In the genomic region with DNA sequence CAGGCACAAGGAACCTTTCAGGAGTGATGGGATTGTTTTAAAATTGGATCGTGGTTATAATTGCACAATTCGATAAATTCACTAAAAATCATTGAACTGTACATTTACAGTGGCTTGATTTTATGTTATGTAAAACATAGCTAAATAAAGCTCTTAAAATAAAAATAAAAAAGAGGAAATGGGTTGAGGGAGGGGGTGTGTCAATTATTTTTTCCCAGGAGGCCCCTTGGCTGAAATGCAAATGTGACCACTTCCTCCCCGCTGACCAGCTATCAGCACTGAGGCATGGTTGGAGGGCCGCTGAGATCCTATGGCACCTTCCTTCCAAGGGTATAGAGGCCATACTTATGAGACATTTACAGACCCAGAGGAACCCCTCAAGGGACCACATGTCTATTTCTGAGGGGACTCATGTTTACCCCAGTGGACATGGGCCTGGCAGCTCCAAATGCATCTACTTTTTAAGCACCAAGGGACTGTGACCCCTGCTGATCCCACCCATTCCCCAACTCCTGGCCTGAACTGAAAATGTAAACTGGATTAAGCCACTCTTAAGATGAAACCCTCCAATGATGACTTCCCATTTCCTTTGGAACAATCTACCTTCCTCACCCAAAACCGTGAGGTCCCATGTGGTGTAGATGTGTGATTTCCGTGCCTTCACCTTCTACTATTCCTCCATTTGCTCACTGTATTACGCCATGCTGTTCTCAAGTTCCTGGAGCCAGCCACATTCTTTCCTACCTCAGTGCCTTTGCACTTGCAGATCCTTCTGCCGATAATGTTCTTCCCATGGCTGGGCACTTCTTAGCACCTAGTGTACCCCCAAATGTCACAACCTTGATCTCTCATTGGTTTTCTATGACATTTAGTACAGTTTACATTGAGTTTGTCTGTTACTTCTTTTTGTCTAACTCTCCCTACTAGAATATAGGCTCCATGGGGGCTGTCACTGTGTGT, we compare ENCODE assay signal across 1 cellular context.
TF ChIP-seq lines count a peak whose summit lies in the region.

No MANE protein-coding gene starts in this region.

TF ChIP-seq in H1, 55 proteins besides CTCF, POLR2A, EP300 and RAD21 (continued from another document):
- TF ChIP-seq CTBP2 (IDR thresholded peaks at IDR 0.05; ENCODE audit: borderline replicate concordance, insufficient read depth, insufficient read length, low read length) (no peak), BCL11A (IDR thresholded peaks at IDR 0.05; ENCODE audit: low read depth in 2 of 2, low read length in 2 of 2) (no peak), EZH2 (IDR thresholded peaks at IDR 0.05; ENCODE audit: low read depth, low read length, severe bottlenecking) (no peak), JUN (IDR thresholded peaks at IDR 0.05; ENCODE audit: low read depth, low read length) (no peak), POU5F1 (IDR thresholded peaks at IDR 0.05; ENCODE audit: low read depth, low read length) (no peak), MAFK (IDR thresholded peaks at IDR 0.05; ENCODE audit: low read depth, low read length) (no peak), SRF (IDR thresholded peaks at IDR 0.05; ENCODE audit: low read depth, low read length) (no peak), SIRT6 (IDR thresholded peaks at IDR 0.05; ENCODE audit: low read length) (no peak), SIX5 (IDR thresholded peaks at IDR 0.05; ENCODE audit: low read depth, low read length) (no peak)
